ENCODE assay signal across 18 cellular contexts in genomic region chr2:231914077-231914690, GRCh38. TPM values are rescaled to one million over a fixed set of nuclear protein-coding genes. Genes with fewer than 3 reads are reported as not detected.
A peak's percentile ranks its signal among the peaks of the same experiment; 100 is the strongest.
DNase-seq lines count a peak whose midpoint lies in the region; ATAC-seq, FAIRE-seq and TF ChIP-seq lines count a peak whose summit lies in the region.
"Had no signal": no experiment of that assay in that cellular context is flagged by ENCODE, and none has a peak within 500 bp of the region (broad histone marks: within the 10 kb centered on the region; RNA-seq: fewer than 3 reads in every experiment).

No MANE protein-coding gene starts in this region.

- TF ChIP-seq CTCF in right lobe of liver (IDR thresholded peaks at IDR 0.05), result no peak
- no peak for TF ChIP-seq CTCF in HepG2 (CRISPR knock-in tag; IDR thresholded peaks at IDR 0.05)
- no peak for TF ChIP-seq CTCF in chondrocyte (IDR thresholded peaks at IDR 0.05)

- 67% methylated on average over 3 of the region's 14 CpGs for WGBS in right lobe of liver (ENCODE audit: insufficient coverage, low coverage, low lambda C conversion rate, missing lambda C conversion rate)
- 33% methylated on average over 11 of the region's 14 CpGs for WGBS in HepG2 (ENCODE audit: low lambda C conversion rate)

- no peak for TF ChIP-seq POLR2A in right lobe of liver (IDR thresholded peaks at IDR 0.05)
- no peak for TF ChIP-seq POLR2A in HepG2 (IDR thresholded peaks at IDR 0.05; ENCODE audit: insufficient read depth in 1 of 2, low read depth in 2 of 2, low read length in 2 of 2)

- H3K27ac Mint-ChIP-seq in chondrocyte (ENCODE audit: unreplicated experiment), result no peak overlapping the region
- H3K27ac Mint-ChIP-seq: B cell, GM23338, H9 had no signal

- H3K4me1 ChIP-seq in right lobe of liver (no peaks in the 10 kb centered on the region), HepG2 (ENCODE audit: insufficient read depth, low read length) (no peaks in the 10 kb centered on the region)
- H3K4me1 ChIP-seq: Caco-2 had no signal

- ATAC-seq in right lobe of liver (no peak), HepG2 (no peak), HG03196 (IDR thresholded peaks at IDR 0.05; ENCODE audit: unreplicated experiment) (no peak), HG03521 (IDR thresholded peaks at IDR 0.05; ENCODE audit: unreplicated experiment) (no peak)
- ATAC-seq: GM12878, GM23338, K562 had no signal

- peaks cover 41% of the 10 kb centered on the region for H3K27me3 Mint-ChIP-seq in chondrocyte (ENCODE audit: low read depth)

- no peak overlapping the region for H3K4me2 ChIP-seq in HepG2 (ENCODE audit: low read depth, low read length)
- H3K4me2 ChIP-seq: GM23338 had no signal

- no peak for TF ChIP-seq RAD21 in HepG2 (CRISPR knock-in tag; IDR thresholded peaks at IDR 0.05)

- no peaks in the 10 kb centered on the region for H4K20me1 ChIP-seq in HepG2 (ENCODE audit: insufficient read depth, low read length)

- no peaks in the 10 kb centered on the region for H3K36me3 Mint-ChIP-seq in chondrocyte (ENCODE audit: low read depth)
- H3K36me3 Mint-ChIP-seq: CD8-positive, alpha-beta memory T cell had no signal

- H3K79me2 ChIP-seq in HepG2 (ENCODE audit: insufficient read depth, low read length), result no peaks in the 10 kb centered on the region

- no peaks in the 10 kb centered on the region for H3K9me3 ChIP-seq in right lobe of liver
- H3K9me3 ChIP-seq in HepG2 (ENCODE audit: low read length), result no peaks in the 10 kb centered on the region
- H3K9me3 ChIP-seq: Caco-2 had no signal

- CTCF ChIA-PET in HepG2 (lab: Yijun Ruan, JAX; ENCODE audit: low intra/inter-chr PET ratio, low total read pairs), result no interaction called here

- no peak overlapping the region for H3K4me3 Mint-ChIP-seq in chondrocyte (ENCODE audit: unreplicated experiment)
- H3K4me3 Mint-ChIP-seq: B cell; CD8-positive, alpha-beta memory T cell; GM23338; H9 had no signal

- H2AFZ ChIP-seq in HepG2 (ENCODE audit: low read length), result no peak overlapping the region
- H2AFZ ChIP-seq: GM23338 had no signal

- intact Hi-C loops in right lobe of liver (cut with DNase I) (no loop called here), HepG2 (cut with micrococcal nuclease; ENCODE audit: unreplicated experiment) (no loop called here), posterior vena cava (cut with DNase I) (loop anchor here in 1 of 2 donors (10.0 kb wide), 1 partner anchor 611 kb away; the partner anchor contains the start of genes CHRND and PRSS56)

- H3K4me1 Mint-ChIP-seq in chondrocyte (ENCODE audit: low read depth), result no peaks in the 10 kb centered on the region

- H3K9me3 Mint-ChIP-seq in chondrocyte (ENCODE audit: low read depth), result no peaks in the 10 kb centered on the region
- H3K9me3 Mint-ChIP-seq: CD8-positive, alpha-beta memory T cell; GM23338; H9 had no signal

- H3K4me3 ChIP-seq in right lobe of liver (no peak overlapping the region), HepG2 (replicated peaks in 1 of 3; ENCODE audit: insufficient read depth in 1 of 3, low read depth in 2 of 3, low read length in 3 of 3) (no peak overlapping the region)
- H3K4me3 ChIP-seq: GM12878, GM23338, K562 had no signal

- TF ChIP-seq EP300 in HepG2 (IDR thresholded peaks at IDR 0.05; ENCODE audit: low read depth in 2 of 2, low read length in 2 of 2) (no peak), HepG2 (CRISPR knock-in tag; IDR thresholded peaks at IDR 0.05; ENCODE audit: borderline replicate concordance) (no peak)

- H3K27ac ChIP-seq in right lobe of liver, result no peak overlapping the region
- H3K27ac ChIP-seq in HepG2 (ENCODE audit: extremely low read length, insufficient read depth, low read length), result no peak overlapping the region
- H3K27ac ChIP-seq: HL-60 had no signal

- H3K9ac ChIP-seq in HepG2 (ENCODE audit: insufficient read depth, low read depth, low read length), result no peak overlapping the region

- in situ Hi-C loops in HepG2 (cut with HindIII; ENCODE audit: extremely low pct_ligation_motif_present, low pct_unique_long_range_greater_than_20kb), result no loop called here

- H3K27me3 ChIP-seq in right lobe of liver, result no peaks in the 10 kb centered on the region
- H3K27me3 ChIP-seq in HepG2 (ENCODE audit: control insufficient read depth in 1 of 2, insufficient read depth in 2 of 2, low read length in 2 of 2), result peaks cover 9 to 79% of the 10 kb centered on the region in 2 experiments

- DNase-seq in right lobe of liver, result peak in 2 of 3 donors; percentile 2 to 30
- DNase-seq in HepG2 (ENCODE audit: low spot score), result no peak
- peak; percentile 56 for DNase-seq in chondrocyte (ENCODE audit: low spot score)
- peak; percentile 47 for DNase-seq in posterior vena cava (ENCODE audit: low spot score)
- DNase-seq in kidney tubule cell (ENCODE audit: low spot score), result no peak
- DNase-seq: Caco-2; CD8-positive, alpha-beta memory T cell; DMS53; H9 had no signal

- FAIRE-seq in HepG2 (lab: Jason Lieb, UNC), result no peak
- FAIRE-seq: A204.1, GM12878, GM18507, K562 had no signal

- POLR2A ChIA-PET in HepG2 (lab: Yijun Ruan, JAX), result no interaction called here

- BruUV-seq in HepG2 (replicated peaks; lab: Mats Ljungman, UMichigan), result no TSS peak

- no peaks in the 10 kb centered on the region for H3K36me3 ChIP-seq in right lobe of liver
- H3K36me3 ChIP-seq in HepG2 (replicated peaks in 1 of 2; ENCODE audit: control insufficient read depth in 1 of 2, insufficient read depth in 2 of 2, low read length in 2 of 2), result no peaks in the 10 kb centered on the region

TF ChIP-seq in HepG2, 621 proteins besides CTCF, POLR2A, EP300 and RAD21:
- TF ChIP-seq ZBTB3 (CRISPR knock-in tag; IDR thresholded peaks at IDR 0.05; ENCODE audit: borderline replicate concordance, low read depth) (no peak), YEATS2 (CRISPR knock-in tag; IDR thresholded peaks at IDR 0.05; ENCODE audit: borderline replicate concordance) (no peak), ZNF382 (CRISPR knock-in tag; IDR thresholded peaks at IDR 0.05; ENCODE audit: borderline replicate concordance) (no peak), FOXM1 (CRISPR knock-in tag; IDR thresholded peaks at IDR 0.05) (no peak), ZNF530 (CRISPR knock-in tag; IDR thresholded peaks at IDR 0.05; ENCODE audit: low read depth) (no peak)

RNA-seq across cellular contexts. Expression of gene NPPC, which starts 12.0 kb away (rescaled TPM):
- total RNA-seq in right lobe of liver (not detected), HepG2 (2016; rRNA removed; fragmentation: Illumina TruSeq; extraction: Trizol) (0.11 TPM in 1 of 2 replicates, not detected in the other), chondrocyte (not detected in 3 replicates), posterior vena cava (1 to 10 TPM in 1 of 2 donors, under 1 TPM in 1; 0.93 to 9.2 TPM)
- total RNA-seq in HepG2 (2016; cell fraction: cytosol; rRNA removed; fragmentation: Illumina TruSeq; extraction: Trizol; ENCODE audit: low read depth), result not detected in 2 replicates
- 0.15 TPM in 1 of 2 replicates, not detected in the other for total RNA-seq in HepG2 (2016; cell fraction: insoluble cytoplasmic fraction; rRNA removed; fragmentation: Illumina TruSeq; extraction: Trizol)
- not detected in 2 replicates for total RNA-seq in HepG2 (2016; cell fraction: membrane; rRNA removed; fragmentation: Illumina TruSeq; extraction: Trizol)
- total RNA-seq in HepG2 (2016; cell fraction: nucleus; rRNA removed; fragmentation: Illumina TruSeq; extraction: Trizol), result not detected in 2 replicates
- polyA plus RNA-seq in HepG2 (2011; rRNA removed), result not detected in 2 replicates
- 0.17 TPM in 1 of 2 replicates, not detected in the other for polyA plus RNA-seq in HepG2 (2011; cell fraction: cytosol; rRNA removed)
- not detected in 2 replicates for polyA plus RNA-seq in HepG2 (2011; cell fraction: nucleus; rRNA removed)
- polyA plus RNA-seq in HepG2 (2012), result 0.17 TPM in 1 of 2 replicates, not detected in the other
- polyA plus RNA-seq in HepG2 (2016; cell fraction: cytosol; fragmentation: Illumina TruSeq; extraction: Trizol; ENCODE audit: low read depth), result not detected in 2 replicates
- not detected in 2 replicates for polyA plus RNA-seq in HepG2 (2016; cell fraction: insoluble cytoplasmic fraction; fragmentation: Illumina TruSeq; extraction: Trizol; ENCODE audit: low read depth)
- not detected in 2 replicates for polyA plus RNA-seq in HepG2 (2016; cell fraction: membrane; fragmentation: Illumina TruSeq; extraction: Trizol; ENCODE audit: low read depth)
- polyA plus RNA-seq in HepG2 (2016; cell fraction: nucleus; fragmentation: Illumina TruSeq; extraction: Trizol; ENCODE audit: insufficient read depth, low read depth), result not detected in 2 replicates
- polyA minus RNA-seq in HepG2 (2011; rRNA and poly(A)+ RNA removed; ENCODE audit: low replicate concordance), result 0.14 TPM in 1 of 2 replicates, not detected in the other
- not detected in 2 replicates for polyA minus RNA-seq in HepG2 (2011; cell fraction: cytosol; rRNA and poly(A)+ RNA removed)
- polyA minus RNA-seq in HepG2 (2011; cell fraction: nucleus; rRNA and poly(A)+ RNA removed), result not detected in 2 replicates
- total RNA-seq: Caco-2; CD8-positive, alpha-beta memory T cell; GM12878; K562 had no signal
- polyA plus RNA-seq: CD8-positive, alpha-beta memory T cell; K562 had no signal

RNA-seq across cellular contexts. Expression of gene DIS3L2, which starts 47.3 kb away (rescaled TPM):
- 10 to 100 TPM in 5 of 6 experiments, 1 to 10 TPM in 1; 8.1 to 22.3 (median 16.7) TPM for total RNA-seq in right lobe of liver
- total RNA-seq in HepG2 (2016; rRNA removed; fragmentation: Illumina TruSeq; extraction: Trizol), result 20.3 and 23.9 TPM in 2 replicates
- 27.2 and 32.6 TPM in 2 replicates for total RNA-seq in HepG2 (2016; cell fraction: cytosol; rRNA removed; fragmentation: Illumina TruSeq; extraction: Trizol; ENCODE audit: low read depth)
- 16.0 and 21.5 TPM in 2 replicates for total RNA-seq in HepG2 (2016; cell fraction: insoluble cytoplasmic fraction; rRNA removed; fragmentation: Illumina TruSeq; extraction: Trizol)
- total RNA-seq in HepG2 (2016; cell fraction: membrane; rRNA removed; fragmentation: Illumina TruSeq; extraction: Trizol), result 10.1 and 13.9 TPM in 2 replicates
- 38.8 and 40.6 TPM in 2 replicates for total RNA-seq in HepG2 (2016; cell fraction: nucleus; rRNA removed; fragmentation: Illumina TruSeq; extraction: Trizol)
- 7.0 and 9.6 TPM in 2 replicates for polyA plus RNA-seq in HepG2 (2011; rRNA removed)
- polyA plus RNA-seq in HepG2 (2011; cell fraction: cytosol; rRNA removed), result 5.5 and 7.5 TPM in 2 replicates
- polyA plus RNA-seq in HepG2 (2011; cell fraction: nucleus; rRNA removed), result 45.1 and 57.6 TPM in 2 replicates
- polyA plus RNA-seq in HepG2 (2012), result 10.7 and 11.8 TPM in 2 replicates
- 3.1 and 3.3 TPM in 2 replicates for polyA plus RNA-seq in HepG2 (2016; cell fraction: cytosol; fragmentation: Illumina TruSeq; extraction: Trizol; ENCODE audit: low read depth)
- 14.0 and 14.3 TPM in 2 replicates for polyA plus RNA-seq in HepG2 (2016; cell fraction: insoluble cytoplasmic fraction; fragmentation: Illumina TruSeq; extraction: Trizol; ENCODE audit: low read depth)
- polyA plus RNA-seq in HepG2 (2016; cell fraction: membrane; fragmentation: Illumina TruSeq; extraction: Trizol; ENCODE audit: low read depth), result 4.9 and 5.5 TPM in 2 replicates
- polyA plus RNA-seq in HepG2 (2016; cell fraction: nucleus; fragmentation: Illumina TruSeq; extraction: Trizol; ENCODE audit: insufficient read depth, low read depth), result 35.3 and 36.0 TPM in 2 replicates
- polyA minus RNA-seq in HepG2 (2011; rRNA and poly(A)+ RNA removed; ENCODE audit: low replicate concordance), result 12.0 and 17.6 TPM in 2 replicates
- 5.4 and 5.9 TPM in 2 replicates for polyA minus RNA-seq in HepG2 (2011; cell fraction: cytosol; rRNA and poly(A)+ RNA removed)
- polyA minus RNA-seq in HepG2 (2011; cell fraction: nucleus; rRNA and poly(A)+ RNA removed), result 53.8 and 56.6 TPM in 2 replicates
- total RNA-seq in chondrocyte, result 17.5 to 29.4 TPM (median 18.3 TPM) in 3 replicates
- total RNA-seq in posterior vena cava, result 10 to 100 TPM; 21.7 to 22.2 TPM

Comparison
In these comparisons a context has a peak if more than half of its experiments do, and no peak if none do; other contexts are left out.
1. DNase-seq: peak in right lobe of liver (2 of 3), chondrocyte (single experiment) and posterior vena cava (single experiment); none in HepG2 (single experiment) and kidney tubule cell (single experiment).